ENCODE assay signal across 13 cellular contexts in genomic region chr9:126394802-126395201, GRCh38.
A peak's percentile ranks its signal among the peaks of the same experiment; 100 is the strongest.
DNase-seq lines count a peak whose midpoint lies in the region; ATAC-seq, FAIRE-seq and TF ChIP-seq lines count a peak whose summit lies in the region.
"Had no signal": no experiment of that assay in that cellular context is flagged by ENCODE, and none has a peak within 500 bp of the region (broad histone marks: within the 10 kb centered on the region; RNA-seq: fewer than 3 reads in every experiment).

No MANE protein-coding gene starts in this region.

- peaks cover 2% of the 10 kb centered on the region for H3K27me3 Mint-ChIP-seq in CD4-positive, CD25-positive, alpha-beta regulatory T cell
- H3K27me3 Mint-ChIP-seq in GM23338 (ENCODE audit: insufficient read depth, low read depth, poor library complexity): peaks cover 7% of the 10 kb centered on the region
- peaks cover 4% of the 10 kb centered on the region for H3K27me3 Mint-ChIP-seq in activated T-helper 1 cell treated with anti-CD3 and anti-CD28 coated beads, Interleukin-12 subunit alpha, Interleukin-12 subunit beta, Interleukin-2, Interleukin-4 antibody, amounts not matched to agents 30 ng/mL and 10 ng/mL and 1 ng/mL, durations not matched to agents 14 hours and 24 hours and 36 hours (ENCODE audit: insufficient read depth)

- TF ChIP-seq CTCF in GM23338 (conservative IDR thresholded peaks at IDR 0.05; ENCODE audit: low read depth in 2 of 2) (no peak), HepG2 (CRISPR knock-in tag; IDR thresholded peaks at IDR 0.05) (no peak), uterus (IDR thresholded peaks at IDR 0.05) (no peak)

- H3K9ac ChIP-seq in HepG2 (ENCODE audit: insufficient read depth, low read depth, low read length): no peak overlapping the region

- H3K27ac ChIP-seq in CD4-positive, CD25-positive, alpha-beta regulatory T cell (ENCODE audit: insufficient read depth, low read length, poor library complexity, severe bottlenecking): no peak overlapping the region
- H3K27ac ChIP-seq in GM23338 (ENCODE audit: low read depth): no peak overlapping the region
- no peak overlapping the region for H3K27ac ChIP-seq in HepG2 (ENCODE audit: extremely low read length, insufficient read depth, low read length)
- H3K27ac ChIP-seq in uterus: no peak overlapping the region
- H3K27ac ChIP-seq: SJCRH30 had no signal

- POLR2A ChIA-PET in HepG2 (lab: Yijun Ruan, JAX): no interaction called here

- no peaks in the 10 kb centered on the region for H3K36me3 Mint-ChIP-seq in CD4-positive, CD25-positive, alpha-beta regulatory T cell
- H3K36me3 Mint-ChIP-seq in GM23338 (ENCODE audit: low read depth): peaks cover 4% of the 10 kb centered on the region; the same call in 1 of the 3 replicates
- peaks cover 9% of the 10 kb centered on the region for H3K36me3 Mint-ChIP-seq in activated T-helper 1 cell treated with anti-CD3 and anti-CD28 coated beads, Interleukin-12 subunit alpha, Interleukin-12 subunit beta, Interleukin-2, Interleukin-4 antibody, amounts not matched to agents 30 ng/mL and 10 ng/mL and 1 ng/mL, durations not matched to agents 14 hours and 24 hours and 36 hours (ENCODE audit: low read depth)

- H3K4me3 ChIP-seq in CD4-positive, CD25-positive, alpha-beta regulatory T cell (ENCODE audit: low read depth, low read length): no peak overlapping the region
- H3K4me3 ChIP-seq in GM23338 (no peak overlapping the region), HepG2 (replicated peaks in 1 of 3; ENCODE audit: insufficient read depth in 1 of 3, low read depth in 2 of 3, low read length in 3 of 3) (no peak overlapping the region), uterus (no peak overlapping the region)
- H3K4me3 ChIP-seq: SJCRH30 had no signal

- TF ChIP-seq POLR2A in HepG2 (IDR thresholded peaks at IDR 0.05; ENCODE audit: insufficient read depth in 1 of 2, low read depth in 2 of 2, low read length in 2 of 2) (no peak), uterus (IDR thresholded peaks at IDR 0.05) (no peak)

- H3K9me2 ChIP-seq in GM23338 (ENCODE audit: insufficient read depth): no peaks in the 10 kb centered on the region

- TF ChIP-seq EP300 in HepG2 (IDR thresholded peaks at IDR 0.05; ENCODE audit: low read depth in 2 of 2, low read length in 2 of 2): no peak
- TF ChIP-seq EP300 in HepG2 (CRISPR knock-in tag; IDR thresholded peaks at IDR 0.05; ENCODE audit: borderline replicate concordance): no peak

- H3K9me3 ChIP-seq in CD4-positive, CD25-positive, alpha-beta regulatory T cell (ENCODE audit: control insufficient read depth in 2 of 2, low read length in 2 of 2): no peaks in the 10 kb centered on the region
- no peaks in the 10 kb centered on the region for H3K9me3 ChIP-seq in HepG2 (ENCODE audit: low read length)
- no peaks in the 10 kb centered on the region for H3K9me3 ChIP-seq in uterus
- H3K9me3 ChIP-seq: SJCRH30 had no signal

- WGBS in HepG2 (ENCODE audit: low lambda C conversion rate): 99% methylated on average over 7 of the region's 9 CpGs

- no peak for ATAC-seq in CD4-positive, CD25-positive, alpha-beta regulatory T cell (ENCODE audit: low read depth in 2 of 2)
- no peak for ATAC-seq in GM23338
- ATAC-seq in HepG2: no peak
- no peak for ATAC-seq in GM21619 (IDR thresholded peaks at IDR 0.05; ENCODE audit: unreplicated experiment)

- peak overlapping the region in 2 of 3 donors; percentile 28 to 91 for H3K27ac Mint-ChIP-seq in CD4-positive, CD25-positive, alpha-beta regulatory T cell
- H3K27ac Mint-ChIP-seq in GM23338: peak overlapping the region; percentile 18; the same call in 1 of the 2 replicates
- peak overlapping the region; percentile 15 for H3K27ac Mint-ChIP-seq in activated T-helper 1 cell treated with anti-CD3 and anti-CD28 coated beads, Interleukin-12 subunit alpha, Interleukin-12 subunit beta, Interleukin-2, Interleukin-4 antibody, amounts not matched to agents 30 ng/mL and 10 ng/mL and 1 ng/mL, durations not matched to agents 14 hours and 24 hours and 36 hours
- H3K27ac Mint-ChIP-seq: IgD-negative memory B cell had no signal

- no peaks in the 10 kb centered on the region for H3K79me2 ChIP-seq in GM23338 (replicated peaks; ENCODE audit: insufficient read depth)
- H3K79me2 ChIP-seq in HepG2 (ENCODE audit: insufficient read depth, low read length): no peaks in the 10 kb centered on the region

- H2AFZ ChIP-seq in GM23338 (no peak overlapping the region), HepG2 (ENCODE audit: low read length) (no peak overlapping the region)

- no peak for TF ChIP-seq RAD21 in HepG2 (CRISPR knock-in tag; IDR thresholded peaks at IDR 0.05)

- peaks cover 20 to 43% (median 33%) of the 10 kb centered on the region in 4 donors for H3K4me1 Mint-ChIP-seq in CD4-positive, CD25-positive, alpha-beta regulatory T cell
- H3K4me1 Mint-ChIP-seq in GM23338: peaks cover 23% of the 10 kb centered on the region
- peaks cover 67% of the 10 kb centered on the region for H3K4me1 Mint-ChIP-seq in activated T-helper 1 cell treated with anti-CD3 and anti-CD28 coated beads, Interleukin-12 subunit alpha, Interleukin-12 subunit beta, Interleukin-2, Interleukin-4 antibody, amounts not matched to agents 30 ng/mL and 10 ng/mL and 1 ng/mL, durations not matched to agents 14 hours and 24 hours and 36 hours (ENCODE audit: low read depth)

- in situ Hi-C loops in HepG2 (cut with HindIII; ENCODE audit: extremely low pct_ligation_motif_present, low pct_unique_long_range_greater_than_20kb): loop anchor here (5.0 to 10.0 kb wide), 2 partner anchors 93 to 990 kb away; no protein-coding TSS in a partner anchor

- no peaks in the 10 kb centered on the region for H3K9me3 Mint-ChIP-seq in CD4-positive, CD25-positive, alpha-beta regulatory T cell
- H3K9me3 Mint-ChIP-seq in GM23338: no peaks in the 10 kb centered on the region
- H3K9me3 Mint-ChIP-seq in activated T-helper 1 cell treated with anti-CD3 and anti-CD28 coated beads, Interleukin-12 subunit alpha, Interleukin-12 subunit beta, Interleukin-2, Interleukin-4 antibody, amounts not matched to agents 30 ng/mL and 10 ng/mL and 1 ng/mL, durations not matched to agents 14 hours and 24 hours and 36 hours: no peaks in the 10 kb centered on the region
- H3K9me3 Mint-ChIP-seq: IgD-negative memory B cell had no signal

- BruUV-seq in HepG2 (replicated peaks; lab: Mats Ljungman, UMichigan): no TSS peak

- no peak for FAIRE-seq in HepG2 (lab: Jason Lieb, UNC)

- no peak overlapping the region for H3K4me3 Mint-ChIP-seq in CD4-positive, CD25-positive, alpha-beta regulatory T cell
- H3K4me3 Mint-ChIP-seq in GM23338: no peak overlapping the region
- H3K4me3 Mint-ChIP-seq in activated T-helper 1 cell treated with anti-CD3 and anti-CD28 coated beads, Interleukin-12 subunit alpha, Interleukin-12 subunit beta, Interleukin-2, Interleukin-4 antibody, amounts not matched to agents 30 ng/mL and 10 ng/mL and 1 ng/mL, durations not matched to agents 14 hours and 24 hours and 36 hours: no peak overlapping the region
- H3K4me3 Mint-ChIP-seq: IgD-negative memory B cell had no signal

- H4K20me1 ChIP-seq in GM23338 (replicated peaks; ENCODE audit: insufficient read depth) (no peaks in the 10 kb centered on the region), HepG2 (ENCODE audit: insufficient read depth, low read length) (0 out of 2 replicates have a peak, but pooled peaks cover 3% of the 10 kb centered on the region)

- CTCF ChIA-PET in HepG2 (lab: Yijun Ruan, JAX; ENCODE audit: low intra/inter-chr PET ratio, low total read pairs): interaction anchor here (1.5 kb wide), 1 partner anchor 93 kb away, joined by 4 read pairs; no protein-coding TSS in a partner anchor

- no peaks in the 10 kb centered on the region for H3K36me3 ChIP-seq in CD4-positive, CD25-positive, alpha-beta regulatory T cell (ENCODE audit: control insufficient read depth, insufficient read depth, low read length)
- no peaks in the 10 kb centered on the region for H3K36me3 ChIP-seq in GM23338 (ENCODE audit: insufficient read depth)
- H3K36me3 ChIP-seq in HepG2 (replicated peaks in 1 of 2; ENCODE audit: control insufficient read depth in 1 of 2, insufficient read depth in 2 of 2, low read length in 2 of 2): peaks cover 27 to 83% of the 10 kb centered on the region in 2 experiments; a peak in 4 of 5 replicates
- no peaks in the 10 kb centered on the region for H3K36me3 ChIP-seq in uterus

- intact Hi-C loops in activated T-helper 1 cell treated with anti-CD3 and anti-CD28 coated beads, Interleukin-12 subunit alpha, Interleukin-12 subunit beta, Interleukin-2, Interleukin-4 antibody, amounts not matched to agents 30 ng/mL and 10 ng/mL and 1 ng/mL, durations not matched to agents 14 hours and 24 hours and 36 hours (cut with micrococcal nuclease): loop anchor here (5.0 to 10.0 kb wide), 3 partner anchors 592 to 873 kb away; no protein-coding TSS in a partner anchor
- intact Hi-C loops in HepG2 (cut with micrococcal nuclease; ENCODE audit: unreplicated experiment) (loop anchor here (5.0 kb wide), 1 partner anchor 513 kb away; no protein-coding TSS in a partner anchor), uterus (cut with DNase I; ENCODE audit: low total_unique reads) (loop anchor here (10.0 kb wide), 1 partner anchor 90 kb away; no protein-coding TSS in a partner anchor)

- no peak overlapping the region for H3K4me2 ChIP-seq in GM23338
- H3K4me2 ChIP-seq in HepG2 (ENCODE audit: low read depth, low read length): no peak overlapping the region

- H3F3A ChIP-seq in GM23338 (replicated peaks; ENCODE audit: low read depth): no peaks in the 10 kb centered on the region

- H3K4me1 ChIP-seq in CD4-positive, CD25-positive, alpha-beta regulatory T cell (ENCODE audit: control insufficient read depth, insufficient read depth, low read length, poor library complexity, severe bottlenecking): peaks cover 25% of the 10 kb centered on the region
- H3K4me1 ChIP-seq in GM23338 (ENCODE audit: insufficient read depth) (peaks cover 10% of the 10 kb centered on the region), HepG2 (ENCODE audit: insufficient read depth, low read length) (no peaks in the 10 kb centered on the region), uterus (no peaks in the 10 kb centered on the region)

- DNase-seq in CD4-positive, CD25-positive, alpha-beta regulatory T cell: no peak
- DNase-seq in GM23338 (ENCODE audit: low spot score): no peak
- DNase-seq in activated T-helper 1 cell treated with anti-CD3 and anti-CD28 coated beads, Interleukin-12 subunit alpha, Interleukin-12 subunit beta, Interleukin-2, Interleukin-4 antibody, amounts not matched to agents 30 ng/mL and 10 ng/mL and 1 ng/mL, durations not matched to agents 14 hours and 24 hours and 36 hours (ENCODE audit: low spot score): no peak
- no peak for DNase-seq in HepG2 (ENCODE audit: low spot score)
- DNase-seq in GM03348 (ENCODE audit: low spot score): no peak
- no peak for DNase-seq in uterus
- DNase-seq in HT-29 (ENCODE audit: low spot score): no peak
- DNase-seq: NCI-H146, NCI-H2227 treated with DMSO at 0.1 percent for 48 hours, NCI-H526 had no signal

- H3K27me3 ChIP-seq in CD4-positive, CD25-positive, alpha-beta regulatory T cell (ENCODE audit: control insufficient read depth, insufficient read depth, low read length): no peaks in the 10 kb centered on the region
- H3K27me3 ChIP-seq in GM23338 (ENCODE audit: insufficient read depth) (no peaks in the 10 kb centered on the region), HepG2 (ENCODE audit: control insufficient read depth in 1 of 2, insufficient read depth in 2 of 2, low read length in 2 of 2) (no peaks in the 10 kb centered on the region), uterus (no peaks in the 10 kb centered on the region)
- H3K27me3 ChIP-seq: SJCRH30 had no signal

TF ChIP-seq in HepG2, 621 proteins besides CTCF, POLR2A, EP300 and RAD21 (continues in another document):
- TF ChIP-seq ZFP37 (CRISPR knock-in tag; IDR thresholded peaks at IDR 0.05; ENCODE audit: borderline replicate concordance): no peak
